Comparison of ENCODE assay signal across 12 cellular contexts in genomic region chr2:150681120-150681796, GRCh38.
DNase-seq lines count a peak whose midpoint lies in the region; ATAC-seq and TF ChIP-seq lines count a peak whose summit lies in the region.
"Had no signal": no experiment of that assay in that cellular context is flagged by ENCODE, and none has a peak within 500 bp of the region (broad histone marks: within the 10 kb centered on the region; RNA-seq: fewer than 3 reads in every experiment).

No MANE protein-coding gene starts in this region.

- H4K20me1 ChIP-seq in GM23248 (ENCODE audit: insufficient read depth) = no peaks in the 10 kb centered on the region
- H4K20me1 ChIP-seq in PC-3 (ENCODE audit: low read length) = no peaks in the 10 kb centered on the region

- peak overlapping the region; percentile 88 for H3K27ac ChIP-seq in GM23248
- peak overlapping the region; percentile 93 for H3K27ac ChIP-seq in PC-3 (ENCODE audit: low read length)
- H3K27ac ChIP-seq: pancreas had no signal

- peak overlapping the region; percentile 25; the same call in 1 of the 2 replicates for H3K4me3 ChIP-seq in GM23248
- H3K4me3 ChIP-seq in PC-3 (ENCODE audit: low read length) = no peak overlapping the region
- no peak overlapping the region for H3K4me3 ChIP-seq in epithelial cell of proximal tubule (ENCODE audit: low read depth, low read length)
- H3K4me3 ChIP-seq: pancreas had no signal

- WGBS in GM23248 (ENCODE audit: low coverage in 1 of 2, low lambda C conversion rate in 2 of 2, missing lambda C conversion rate in 2 of 2), 2 experiments = 0% methylated on average over 2 of the region's 2 CpGs

- TF ChIP-seq CTCF in PC-3 (conservative IDR thresholded peaks at IDR 0.05; ENCODE audit: low read depth, low read length) (no peak), epithelial cell of proximal tubule (conservative IDR thresholded peaks at IDR 0.05; ENCODE audit: low read depth, low read length) (no peak)

- DNase-seq in GM23248 = peak; percentile 87
- peak; percentile 86 for DNase-seq in PC-3
- peak; percentile 99 for DNase-seq in epithelial cell of proximal tubule (ENCODE audit: low read depth)
- DNase-seq in sciatic nerve (ENCODE audit: low spot score) = no peak
- DNase-seq in NCI-H2029 treated with DMSO at 0.1 percent for 48 hours (lab: John Stamatoyannopoulos, UW) = no peak
- DNase-seq: activated CD8-positive, alpha-beta T cell treated with anti-CD3 and anti-CD28 coated beads for 36 hours; central memory CD4-positive, alpha-beta T cell; pancreas had no signal

- H3K9me3 ChIP-seq in GM23248 (ENCODE audit: low read depth) (no peaks in the 10 kb centered on the region), PC-3 (ENCODE audit: low read length) (no peaks in the 10 kb centered on the region)
- H3K9me3 ChIP-seq: pancreas had no signal

- H3K4me1 ChIP-seq in GM23248 (ENCODE audit: insufficient read depth) (peaks cover 39% of the 10 kb centered on the region), PC-3 (ENCODE audit: insufficient read depth, low read length) (peaks cover 45% of the 10 kb centered on the region)
- H3K4me1 ChIP-seq: pancreas had no signal

- H3K79me2 ChIP-seq in GM23248 (ENCODE audit: insufficient read depth) = no peaks in the 10 kb centered on the region
- H3K79me2 ChIP-seq in PC-3 (ENCODE audit: low read length) = no peaks in the 10 kb centered on the region

- H3K9ac ChIP-seq in GM23248 = peak overlapping the region; percentile 43
- peak overlapping the region; percentile 46 for H3K9ac ChIP-seq in PC-3 (ENCODE audit: low read length)

- intact Hi-C loops in PC-3 (cut with micrococcal nuclease) (loop anchor here (1.0 to 10.0 kb wide), 4 partner anchors 60 to 374 kb away; no protein-coding TSS in a partner anchor), sciatic nerve (cut with DNase I) (no loop called here)

- H3F3A ChIP-seq in GM23248 (ENCODE audit: insufficient read depth) (peaks cover 40% of the 10 kb centered on the region), PC-3 (ENCODE audit: low read length, unreplicated experiment) (peaks cover 4% of the 10 kb centered on the region)

- H3K27me3 ChIP-seq in GM23248 (replicated peaks; ENCODE audit: insufficient read depth) (no peaks in the 10 kb centered on the region), PC-3 (ENCODE audit: low read length) (no peaks in the 10 kb centered on the region)
- H3K27me3 ChIP-seq: pancreas had no signal

- in situ Hi-C loops in GM23248 (cut with MboI) = no loop called here

- POLR2A ChIA-PET in PC-3 (lab: Charles Lee; ENCODE audit: unreplicated experiment) = interaction anchor here (0.5 kb wide), 1 partner anchor 67 kb away, joined by 12 read pairs; no protein-coding TSS in a partner anchor

- no peaks in the 10 kb centered on the region for H3K9me2 ChIP-seq in GM23248 (ENCODE audit: insufficient read depth)
- no peaks in the 10 kb centered on the region for H3K9me2 ChIP-seq in PC-3 (replicated peaks; ENCODE audit: low read length)

- H2AFZ ChIP-seq in GM23248 (peak overlapping the region; percentile 14; the same call in 1 of the 2 replicates), PC-3 (ENCODE audit: low read length) (no peak overlapping the region)

- peak overlapping the region; percentile 42 for H3K4me2 ChIP-seq in GM23248 (ENCODE audit: unreplicated experiment)
- peak overlapping the region; percentile 53 for H3K4me2 ChIP-seq in PC-3 (ENCODE audit: low read length)

- BruUV-seq in PC-3 (replicated peaks; lab: Mats Ljungman, UMichigan) = TSS peak; percentile 85

- CTCF ChIA-PET in PC-3 (lab: Charles Lee) = interaction anchor here (0.6 kb wide), 1 partner anchor 85 kb away, joined by 4 read pairs; no protein-coding TSS in a partner anchor

- H3K36me3 ChIP-seq in GM23248 (ENCODE audit: low read depth) = no peaks in the 10 kb centered on the region
- no peaks in the 10 kb centered on the region; the same call in 1 of the 2 replicates for H3K36me3 ChIP-seq in PC-3 (ENCODE audit: low read depth, low read length)
- H3K36me3 ChIP-seq: pancreas had no signal

- ATAC-seq in PC-3 (peak; percentile 79), sciatic nerve (peak; percentile 32), GM19452 (IDR thresholded peaks at IDR 0.05; ENCODE audit: unreplicated experiment) (no peak), HG02840 (IDR thresholded peaks at IDR 0.05; ENCODE audit: low FRiP score, unreplicated experiment) (no peak), GM21825 (IDR thresholded peaks at IDR 0.05; ENCODE audit: unreplicated experiment) (no peak)
- ATAC-seq: activated CD8-positive, alpha-beta T cell treated with anti-CD3 and anti-CD28 coated beads for 36 hours; Right ventricle myocardium inferior had no signal

Comparison
In these comparisons a context has a peak if more than half of its experiments do, and no peak if none do; other contexts are left out.
1. DNase-seq: peak in GM23248 (single experiment), PC-3 (single experiment) and epithelial cell of proximal tubule (single experiment); none in sciatic nerve (single experiment) and NCI-H2029 treated with DMSO at 0.1 percent for 48 hours (single experiment).
2. ATAC-seq: peak in PC-3 (single experiment) and sciatic nerve (single experiment); none in GM19452 (single experiment), HG02840 (single experiment) and GM21825 (single experiment).